22 cellular contexts compared by ENCODE assay signal in genomic region chr9:35374910-35375309, GRCh38.
DNase-seq lines count a peak whose midpoint lies in the region; ATAC-seq and TF ChIP-seq lines count a peak whose summit lies in the region.
"Had no signal": no experiment of that assay in that cellular context is flagged by ENCODE, and none has a peak within 500 bp of the region (broad histone marks: within the 10 kb centered on the region; RNA-seq: fewer than 3 reads in every experiment).

No MANE protein-coding gene starts in this region.

- H3K36me3 ChIP-seq in gastrocnemius medialis (peaks cover 0 to 16% of the 10 kb centered on the region in 2 donors), skeletal muscle tissue (ENCODE audit: control insufficient read depth in 3 of 3, insufficient read depth in 3 of 3, low read length in 3 of 3) (peaks cover 15 to 45% (median 19%) of the 10 kb centered on the region in 3 donors)

- H3K9ac ChIP-seq in skeletal muscle tissue (ENCODE audit: low read depth in 1 of 3, low read length in 3 of 3): peak overlapping the region; percentile 18 to 69 (median 61)
- H3K9ac ChIP-seq: BLaER1 treated with 17β-estradiol and CSF1 and Interleukin-3, amounts not matched to agents 10 nM and 100 nM had no signal

- TF ChIP-seq CTCF in gastrocnemius medialis (IDR thresholded peaks at IDR 0.05 in 4 of 5, conservative IDR thresholded peaks at IDR 0.05 in 1 of 5): no peak

- H3K4me1 ChIP-seq in gastrocnemius medialis (peaks cover 12 to 18% of the 10 kb centered on the region in 2 donors), skeletal muscle tissue (ENCODE audit: control insufficient read depth in 3 of 3, insufficient read depth in 3 of 3, low read length in 3 of 3) (peaks cover 18 to 25% (median 20%) of the 10 kb centered on the region in 3 donors)
- H3K4me1 ChIP-seq: A549; BLaER1 treated with 17β-estradiol and CSF1 and Interleukin-3, amounts not matched to agents 10 nM and 100 nM had no signal

- intact Hi-C loops in Right ventricle myocardium superior (cut with DNase I) (no loop called here), Right ventricle myocardium inferior (cut with DNase I) (no loop called here), gastrocnemius medialis (cut with DNase I; ENCODE audit: low total_unique reads) (loop anchor here (5.0 kb wide), 1 partner anchor 213 kb away; the partner anchor contains the start of gene UNC13B)

- no peaks in the 10 kb centered on the region for H3K27me3 ChIP-seq in gastrocnemius medialis
- no peaks in the 10 kb centered on the region for H3K27me3 ChIP-seq in skeletal muscle tissue (ENCODE audit: control insufficient read depth in 3 of 3, insufficient read depth in 3 of 3, low read length in 3 of 3)
- H3K27me3 ChIP-seq: BLaER1 treated with 17β-estradiol and CSF1 and Interleukin-3, amounts not matched to agents 10 nM and 100 nM had no signal

- peak in 1 of 2 donors; percentile 16 for TF ChIP-seq POLR2A in gastrocnemius medialis (IDR thresholded peaks at IDR 0.05)

- H3K27ac ChIP-seq in gastrocnemius medialis (peak overlapping the region; percentile 74 to 89 (median 83)), skeletal muscle tissue (ENCODE audit: low read depth, low read length) (peak overlapping the region; percentile 85)
- H3K27ac ChIP-seq: 22Rv1; A549; BLaER1 treated with 17β-estradiol and CSF1 and Interleukin-3, amounts not matched to agents 10 nM and 100 nM; C4-2B had no signal

- H3K4me3 ChIP-seq in gastrocnemius medialis (no peak overlapping the region), skeletal muscle tissue (ENCODE audit: low read length in 3 of 3) (peak overlapping the region in 1 of 3 donors; percentile 7)
- H3K4me3 ChIP-seq: A549; BLaER1 treated with 17β-estradiol and CSF1 and Interleukin-3, amounts not matched to agents 10 nM and 100 nM; GM12878 had no signal

- in situ Hi-C loops in gastrocnemius medialis (cut with MboI; ENCODE audit: low sequenced_read_pairs in 4 of 4): no loop called here

- H3K9me3 ChIP-seq in gastrocnemius medialis (no peaks in the 10 kb centered on the region), skeletal muscle tissue (ENCODE audit: control insufficient read depth in 3 of 3, low read length in 3 of 3) (no peaks in the 10 kb centered on the region)
- H3K9me3 ChIP-seq: A549; BLaER1 treated with 17β-estradiol and CSF1 and Interleukin-3, amounts not matched to agents 10 nM and 100 nM had no signal

- no peak for DNase-seq in Right ventricle myocardium superior
- no peak for DNase-seq in Right ventricle myocardium inferior (ENCODE audit: missing footprints)
- peak; percentile 60 for DNase-seq in myocyte (ENCODE audit: low read depth)
- DNase-seq in gastrocnemius medialis: peak; percentile 84 to 90
- DNase-seq: AML-193; CD4-positive, alpha-beta T cell; CD8-positive, alpha-beta T cell; COR-L47; DMS 273 treated with DMSO at 0.1 percent for 48 hours; DMS153; DMS53; DND-41; EL; GDM1 had no signal

- peak; percentile 60 for ATAC-seq in Right ventricle myocardium superior (ENCODE audit: poor library complexity)
- ATAC-seq in Right ventricle myocardium inferior: no peak
- ATAC-seq in gastrocnemius medialis: peak; percentile 97 to 99
- ATAC-seq in GM19463 (IDR thresholded peaks at IDR 0.05; ENCODE audit: unreplicated experiment): no peak
- ATAC-seq in GM18520 (IDR thresholded peaks at IDR 0.05; ENCODE audit: unreplicated experiment): no peak
- ATAC-seq: A549; CD8-positive, alpha-beta T cell; GM12878 had no signal

Comparison
In these comparisons a context has a peak if more than half of its experiments do, and no peak if none do; other contexts are left out.
1. ATAC-seq: peak in Right ventricle myocardium superior (single experiment) and gastrocnemius medialis (2 of 2); none in Right ventricle myocardium inferior (single experiment), GM19463 (single experiment) and GM18520 (single experiment).
2. DNase-seq: peak in myocyte (single experiment) and gastrocnemius medialis (2 of 2); none in Right ventricle myocardium superior (single experiment) and Right ventricle myocardium inferior (single experiment).